Comparison of ENCODE assay signal across 34 cellular contexts in genomic region chr4:128950796-128951195, GRCh38.
"Had no signal": no experiment of that assay in that cellular context is flagged by ENCODE, and none has a peak within 500 bp of the region (broad histone marks: within the 10 kb centered on the region; RNA-seq: fewer than 3 reads in every experiment).

No MANE protein-coding gene starts in this region.

- DNase-seq: activated effector memory CD4-positive, alpha-beta T cell treated with anti-CD3 and anti-CD28 coated beads, Interleukin-2, amount 50 U/mL, for 16 hours; activated effector memory CD4-positive, alpha-beta T cell treated with Interleukin-2 at 50 U/mL for 16 hours; activated gamma-delta T cell; activated gamma-delta T cell treated with Interleukin-2 at 50 U/mL for 16 hours; activated naive CD4-positive, alpha-beta T cell; activated naive CD4-positive, alpha-beta T cell treated with anti-CD3 and anti-CD28 coated beads for 36 hours; activated naive CD4-positive, alpha-beta T cell treated with anti-CD3 and anti-CD28 coated beads, Interleukin-2, amount 10 ng/mL, durations not matched to agents 7 days and 5 days; activated naive CD4-positive, alpha-beta T cell treated with anti-CD3 and anti-CD28 coated beads, Interleukin-2, amount 50 U/mL, for 16 hours; activated naive CD4-positive, alpha-beta T cell treated with Interleukin-2 at 50 U/mL for 16 hours; activated naive CD8-positive, alpha-beta T cell treated with anti-CD3 and anti-CD28 coated beads for 36 hours; activated naive CD8-positive, alpha-beta T cell treated with anti-CD3 and anti-CD28 coated beads, Interleukin-2, amount 10 ng/mL, durations not matched to agents 7 days and 5 days; activated naive CD8-positive, alpha-beta T cell treated with anti-CD3 and anti-CD28 coated beads, Interleukin-2, amount 50 U/mL, for 24 hours; activated T-cell treated with anti-CD3 and anti-CD28 coated beads, Interleukin-2, amount 50 U/mL, for 1 hour; activated T-cell treated with anti-CD3 and anti-CD28 coated beads, Interleukin-2, amount 50 U/mL, for 24 hours; activated T-cell treated with anti-CD3 and anti-CD28 coated beads, Interleukin-2, amount 50 U/mL, for 4 hours; activated T-cell treated with anti-CD3 and anti-CD28 coated beads, Interleukin-2, amount 50 U/mL, for 48 hours; activated T-cell treated with anti-CD3 and anti-CD28 coated beads, Interleukin-2, amount 50 U/mL, for 72 hours; adrenal gland; amniotic stem cell; amygdala; anterior cingulate cortex; aorta; body of pancreas; brain microvascular endothelial cell; caudate nucleus; central memory CD4-positive, alpha-beta T cell; cerebellar nuclear complex had no signal

- ATAC-seq: activated naive CD4-positive, alpha-beta T cell treated with anti-CD3 and anti-CD28 coated beads, Interleukin-2, amount 50 U/mL, for 72 hours; activated naive CD8-positive, alpha-beta T cell treated with anti-CD3 and anti-CD28 coated beads, Interleukin-2, amount 50 U/mL, for 24 hours; activated T-cell treated with anti-CD3 and anti-CD28 coated beads, Interleukin-2, amount 50 U/mL, for 4 hours; activated T-cell treated with anti-CD3 and anti-CD28 coated beads, Interleukin-2, amount 50 U/mL, for 72 hours; activated T-helper 17 cell treated with anti-CD3 and anti-CD28 coated beads, Interleukin-2, amount 50 U/mL, for 72 hours; body of pancreas had no signal

- H3K4me1 ChIP-seq: adrenal gland, ascending aorta, body of pancreas, breast epithelium had no signal

- H3K27me3 ChIP-seq: adrenal gland, ascending aorta, body of pancreas, brain microvascular endothelial cell, breast epithelium, cardiac muscle cell had no signal

- FAIRE-seq: astrocyte, bronchial epithelial cell had no signal

- H3K36me3 ChIP-seq: adrenal gland, ascending aorta, brain microvascular endothelial cell, breast epithelium, cardiac muscle cell had no signal

- H3K9me3 ChIP-seq: adrenal gland, ascending aorta, body of pancreas, breast epithelium had no signal

- H3K4me3 ChIP-seq: adrenal gland, ascending aorta, body of pancreas, breast epithelium, cardiac muscle cell had no signal

- H3K27ac ChIP-seq: adrenal gland, ascending aorta, body of pancreas, brain microvascular endothelial cell, breast epithelium, cardiac muscle cell had no signal
